ENCODE assay signal across 9 cellular contexts in the genomic region with DNA sequence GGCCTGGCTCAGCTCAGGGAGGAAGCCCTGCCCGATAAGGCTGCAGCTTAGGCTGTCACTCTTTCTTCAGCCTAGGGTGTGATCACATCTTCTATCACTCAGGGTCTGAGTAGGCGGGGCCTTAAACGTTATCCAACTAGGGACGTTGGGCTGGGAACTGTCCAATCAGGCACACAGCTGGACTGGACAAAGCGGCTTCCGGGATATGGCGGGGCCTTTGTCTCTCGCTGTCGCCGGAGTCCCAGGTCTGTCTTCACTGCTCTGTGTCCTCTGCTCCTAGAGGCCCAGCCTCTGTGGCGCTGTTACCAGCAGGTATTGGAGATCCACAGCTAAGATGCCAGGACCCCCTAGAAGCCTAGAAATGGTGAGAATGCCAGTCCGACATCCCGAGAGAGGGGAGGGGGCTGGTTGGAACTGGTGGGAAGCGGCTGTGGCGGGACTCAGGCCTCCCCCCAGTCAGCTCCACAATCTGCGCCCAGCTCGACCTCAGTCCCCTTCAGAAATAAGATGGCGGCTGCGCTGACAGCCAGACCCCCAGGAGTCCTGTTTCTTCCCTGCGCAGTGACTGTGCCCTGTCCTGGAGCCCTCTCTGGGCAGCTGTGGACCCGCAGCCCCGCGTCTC. TPM values are rescaled to one million over a fixed set of nuclear protein-coding genes. Genes with fewer than 3 reads are reported as not detected.
DNase-seq lines count a peak whose midpoint lies in the region; ATAC-seq and TF ChIP-seq lines count a peak whose summit lies in the region.
"Had no signal": no experiment of that assay in that cellular context is flagged by ENCODE, and none has a peak within 500 bp of the region (broad histone marks: within the 10 kb centered on the region; RNA-seq: fewer than 3 reads in every experiment).

Gene ZNF254, plus strand, starts transcription at position 214 of the 622 bp plus-strand sequence. Its CDS starts 121 bp downstream, at position 335.

- CTCF ChIA-PET in OCI-LY7 (lab: Charles Lee; ENCODE audit: unreplicated experiment) = no interaction called here

- H3K4me3 Mint-ChIP-seq in activated T-cell treated with anti-CD3 and anti-CD28 coated beads, Interleukin-2, amount 50 U/mL, for 72 hours = peak within 1 kb of the TSS; percentile 92 to 95

- no peaks in the 10 kb centered on the region for H3K27me3 Mint-ChIP-seq in activated T-cell treated with anti-CD3 and anti-CD28 coated beads, Interleukin-2, amount 50 U/mL, for 72 hours (ENCODE audit: low read depth)

- H3K36me3 ChIP-seq in OCI-LY7 (ENCODE audit: insufficient read depth, low read length) = peaks cover 15% of the 10 kb centered on the region
- H3K36me3 ChIP-seq in esophagus squamous epithelium = peaks cover 0 to 13% (median 1%) of the 10 kb centered on the region in 3 donors
- no peaks in the 10 kb centered on the region for H3K36me3 ChIP-seq in muscle layer of duodenum (ENCODE audit: control insufficient read depth in 1 of 2, insufficient read depth in 2 of 2, low read length in 2 of 2)

- POLR2A ChIA-PET in OCI-LY7 (lab: Charles Lee) = interaction anchor here (0.5 to 1.6 kb wide), 4 partner anchors 8 to 814 kb away, joined by 3 to 5 read pairs (median 4); no protein-coding TSS in a partner anchor

- H3K9me3 ChIP-seq in OCI-LY7 (ENCODE audit: low read length) (no peaks in the 10 kb centered on the region), esophagus squamous epithelium (no peaks in the 10 kb centered on the region), muscle layer of duodenum (ENCODE audit: control insufficient read depth in 1 of 2, low read length in 2 of 2) (peaks cover 0 to 2% of the 10 kb centered on the region in 2 donors)

- H3K4me3 ChIP-seq in AG09309 (ENCODE audit: control insufficient read depth, low read depth, low read length) (peak within 1 kb of the TSS; percentile 99), OCI-LY7 (ENCODE audit: low read depth, low read length, poor library complexity, severe bottlenecking) (peak within 1 kb of the TSS; percentile 81), esophagus squamous epithelium (peak within 1 kb of the TSS; percentile 70 to 84 (median 78)), muscle layer of duodenum (ENCODE audit: low read depth in 1 of 2, low read length in 2 of 2) (peak within 1 kb of the TSS; percentile 76 to 84)

- no peaks in the 10 kb centered on the region for H3K4me1 Mint-ChIP-seq in activated T-cell treated with anti-CD3 and anti-CD28 coated beads, Interleukin-2, amount 50 U/mL, for 72 hours (ENCODE audit: low read depth)

- H2AFZ ChIP-seq in OCI-LY7 (ENCODE audit: low read length) = peak within 1 kb of the TSS; percentile 13; the same call in 1 of the 2 replicates

- TSS peak; percentile 57 for BruUV-seq in OCI-LY7 (replicated peaks; lab: Mats Ljungman, UMichigan)

- H3K27ac ChIP-seq in OCI-LY7 (ENCODE audit: low read depth, low read length, poor library complexity, severe bottlenecking) (peak within 1 kb of the TSS; percentile 30), esophagus squamous epithelium (peak within 1 kb of the TSS; percentile 89 to 93 (median 93)), muscle layer of duodenum (ENCODE audit: low read length) (peak within 1 kb of the TSS; percentile 75)
- H3K27ac ChIP-seq: KMS-11 had no signal

- intact Hi-C loops in OCI-LY7 (cut with micrococcal nuclease; ENCODE audit: unreplicated experiment) (no loop called here), esophagus squamous epithelium (cut with DNase I) (no loop called here)

- ATAC-seq in HG03439 (IDR thresholded peaks at IDR 0.05; ENCODE audit: unreplicated experiment) = peak; percentile 97
- peak; percentile 99 to 100 for ATAC-seq in activated T-cell treated with anti-CD3 and anti-CD28 coated beads, Interleukin-2, amount 50 U/mL, for 72 hours (replicated peaks in 1 of 2)

- H3K36me3 Mint-ChIP-seq in activated T-cell treated with anti-CD3 and anti-CD28 coated beads, Interleukin-2, amount 50 U/mL, for 72 hours (ENCODE audit: insufficient read depth in 2 of 2) = peaks cover 6 to 15% of the 10 kb centered on the region in 2 donors

- peak; percentile 10 for TF ChIP-seq CTCF in AG09309 (IDR thresholded peaks at IDR 0.05; ENCODE audit: control insufficient read depth, insufficient read depth, low read depth, low read length, missing control alignments)
- TF ChIP-seq CTCF in OCI-LY7 (conservative IDR thresholded peaks at IDR 0.05; ENCODE audit: low read length) = no peak
- TF ChIP-seq CTCF in esophagus squamous epithelium (IDR thresholded peaks at IDR 0.05) = no peak

- WGBS in esophagus squamous epithelium, 2 donors = 0% methylated on average over 1 to 10 of the region's 23 CpGs

- H3K4me1 ChIP-seq in OCI-LY7 (ENCODE audit: insufficient read depth, low read length, poor library complexity, severe bottlenecking) (peaks cover 5% of the 10 kb centered on the region), esophagus squamous epithelium (peaks cover 4 to 18% (median 5%) of the 10 kb centered on the region in 3 donors), muscle layer of duodenum (ENCODE audit: control insufficient read depth in 1 of 2, insufficient read depth in 2 of 2, low read length in 2 of 2) (peaks cover 0 to 4% of the 10 kb centered on the region in 2 donors)

- H4K20me1 ChIP-seq in OCI-LY7 (ENCODE audit: insufficient read depth, low read length) = no peaks in the 10 kb centered on the region

- peaks cover 16% of the 10 kb centered on the region; the same call in 1 of the 2 replicates for H3K79me2 ChIP-seq in OCI-LY7 (ENCODE audit: insufficient read depth, low read depth, low read length)

- H3K9me2 ChIP-seq in OCI-LY7 (ENCODE audit: insufficient read depth, low read length) = no peaks in the 10 kb centered on the region

- DNase-seq in AG09309 (ENCODE audit: low read depth) = peak; percentile 83
- peak; percentile 89 for DNase-seq in OCI-LY7 (ENCODE audit: low spot score)
- DNase-seq in activated T-cell treated with anti-CD3 and anti-CD28 coated beads, Interleukin-2, amount 50 U/mL, for 72 hours = peak; percentile 83 to 91
- peak; percentile 42 for DNase-seq in esophagus squamous epithelium (lab: John Stamatoyannopoulos, UW)
- DNase-seq in stimulated activated CD8-positive, alpha-beta memory T cell treated with anti-CD3 and anti-CD28 coated beads, Interleukin-7, amount 100 ng/mL, for 24 hours (ENCODE audit: low read depth) = peak; percentile 59

- H3K27ac Mint-ChIP-seq in activated T-cell treated with anti-CD3 and anti-CD28 coated beads, Interleukin-2, amount 50 U/mL, for 72 hours = peak within 1 kb of the TSS; percentile 95

- TF ChIP-seq POLR2A in GM19099 (IDR thresholded peaks at IDR 0.05; ENCODE audit: extremely low read depth, insufficient read length, low read depth) (peak; percentile 90), esophagus squamous epithelium (IDR thresholded peaks at IDR 0.05) (peak in 2 of 4 donors; percentile 46 to 57)

- H3K4me2 ChIP-seq in OCI-LY7 (ENCODE audit: low read length) = peak within 1 kb of the TSS; percentile 72
- H3K4me2 ChIP-seq: KMS-11 had no signal

- no peaks in the 10 kb centered on the region for H3K27me3 ChIP-seq in esophagus squamous epithelium
- H3K27me3 ChIP-seq in muscle layer of duodenum (ENCODE audit: low read depth, low read length) = no peaks in the 10 kb centered on the region

- peaks cover 0 to 3% of the 10 kb centered on the region in 2 donors for H3K9me3 Mint-ChIP-seq in activated T-cell treated with anti-CD3 and anti-CD28 coated beads, Interleukin-2, amount 50 U/mL, for 72 hours

RNA-seq across cellular contexts. Expression of gene ZNF254, which starts in this region (rescaled TPM):
- 8.4 and 12.2 TPM in 2 replicates for total RNA-seq in OCI-LY7 (2014; rRNA removed; shearing (Covaris generic))
- total RNA-seq in OCI-LY7 (2022) = 10.1 and 11.5 TPM in 2 replicates
- total RNA-seq in activated T-cell treated with anti-CD3 and anti-CD28 coated beads, Interleukin-2, amount 50 U/mL, for 72 hours = 10 to 100 TPM; 13.3 to 14.9 TPM
- 10 to 100 TPM in 1 of 4 donors, 1 to 10 TPM in 3; 6.1 to 18.3 (median 8.8) TPM for total RNA-seq in esophagus squamous epithelium

Comparison
In these comparisons a context has a peak if more than half of its experiments do, and no peak if none do; other contexts are left out.
1. Peak in every context shown above with its lines: DNase-seq, ATAC-seq, H3K4me3 ChIP-seq and H3K27ac ChIP-seq.
2. H3K27ac ChIP-seq: peak in every context shown above with its lines; median percentile 93 in esophagus squamous epithelium; 75 in muscle layer of duodenum; 30 in OCI-LY7.